9 cellular contexts compared by ENCODE assay signal in genomic region chr2:70992945-70993688, GRCh38. TPM values are rescaled to one million over a fixed set of nuclear protein-coding genes. Genes with fewer than 3 reads are reported as not detected.
DNase-seq lines count a peak whose midpoint lies in the region; ATAC-seq, FAIRE-seq and TF ChIP-seq lines count a peak whose summit lies in the region.
"Had no signal": no experiment of that assay in that cellular context is flagged by ENCODE, and none has a peak within 500 bp of the region (broad histone marks: within the 10 kb centered on the region; RNA-seq: fewer than 3 reads in every experiment).

No MANE protein-coding gene starts in this region.

- H3K36me3 ChIP-seq in kidney (ENCODE audit: control insufficient read depth in 1 of 2, insufficient read depth in 2 of 2, low read length in 2 of 2), result peaks cover 16 to 22% of the 10 kb centered on the region in 2 donors
- H3K36me3 ChIP-seq in upper lobe of left lung, result peaks cover 3 to 40% (median 32%) of the 10 kb centered on the region in 4 donors

- no peak for TF ChIP-seq POLR2A in upper lobe of left lung (IDR thresholded peaks at IDR 0.05)

- 83 to 88% methylated on average over 10 to 11 of the region's 11 CpGs for WGBS in upper lobe of left lung, 2 donors

- no peak for TF ChIP-seq EP300 in upper lobe of left lung (IDR thresholded peaks at IDR 0.05)

- CTCF ChIA-PET in activated CD8-positive, alpha-beta memory T cell treated with anti-CD3 and anti-CD28 coated beads, Interleukin-2, amount 10 ng/mL, durations not matched to agents 7 days and 5 days (lab: Charles Lee), result interaction anchor here (1.2 to 3.0 kb wide), 5 partner anchors 8 to 33 kb away, joined by 3 to 18 read pairs (median 8); partner anchors contain the start of gene ANKRD53

- H3K4me1 ChIP-seq in kidney (ENCODE audit: control insufficient read depth in 1 of 2, insufficient read depth in 1 of 2, low read depth in 1 of 2, low read length in 2 of 2) (peaks cover 14 to 16% of the 10 kb centered on the region in 2 donors), upper lobe of left lung (peaks cover 14 to 34% (median 19%) of the 10 kb centered on the region in 4 donors)

- ATAC-seq in activated CD8-positive, alpha-beta memory T cell treated with anti-CD3 and anti-CD28 coated beads, Interleukin-2, amount 10 ng/mL, durations not matched to agents 7 days and 5 days, result no peak
- ATAC-seq in upper lobe of left lung (ENCODE audit: low FRiP score in 2 of 2), result no peak

- peak overlapping the region; percentile 85 to 94 for H3K9ac ChIP-seq in kidney (ENCODE audit: low read length in 2 of 2)

- H3K27ac Mint-ChIP-seq in activated naive CD4-positive, alpha-beta T cell treated with anti-CD3 and anti-CD28 coated beads, Interleukin-2, amount 50 U/mL, for 24 hours, result peak overlapping the region; percentile 99
- H3K27ac Mint-ChIP-seq in activated CD8-positive, alpha-beta memory T cell treated with anti-CD3 and anti-CD28 coated beads, Interleukin-2, amount 10 ng/mL, durations not matched to agents 7 days and 5 days, result peak overlapping the region; percentile 84

- no peak for DNase-seq in activated naive CD4-positive, alpha-beta T cell treated with anti-CD3 and anti-CD28 coated beads, Interleukin-2, amount 50 U/mL, for 16 hours
- DNase-seq in activated CD8-positive, alpha-beta memory T cell treated with anti-CD3 and anti-CD28 coated beads, Interleukin-2, amount 10 ng/mL, durations not matched to agents 7 days and 5 days, result peak; percentile 42
- DNase-seq in kidney (no peak), upper lobe of left lung (peak in 1 of 2 donors; percentile 15), ecto neural progenitor cell (ENCODE audit: low spot score) (no peak), RKO (ENCODE audit: low spot score) (no peak), A172 (ENCODE audit: low spot score) (no peak)

- H3K9me3 ChIP-seq in kidney (ENCODE audit: control insufficient read depth in 1 of 2, low read length in 2 of 2) (no peaks in the 10 kb centered on the region), upper lobe of left lung (no peaks in the 10 kb centered on the region)

- H3K27ac ChIP-seq in kidney (ENCODE audit: low read depth in 2 of 2, low read length in 2 of 2), result no peak overlapping the region
- H3K27ac ChIP-seq in upper lobe of left lung, result peak overlapping the region in 2 of 4 donors; percentile 82 to 88

- H3K4me1 Mint-ChIP-seq in activated naive CD4-positive, alpha-beta T cell treated with anti-CD3 and anti-CD28 coated beads, Interleukin-2, amount 50 U/mL, for 24 hours, result peaks cover 32% of the 10 kb centered on the region
- H3K4me1 Mint-ChIP-seq in activated CD8-positive, alpha-beta memory T cell treated with anti-CD3 and anti-CD28 coated beads, Interleukin-2, amount 10 ng/mL, durations not matched to agents 7 days and 5 days, result peaks cover 25% of the 10 kb centered on the region

- peaks cover 7% of the 10 kb centered on the region for H3K36me3 Mint-ChIP-seq in activated naive CD4-positive, alpha-beta T cell treated with anti-CD3 and anti-CD28 coated beads, Interleukin-2, amount 50 U/mL, for 24 hours
- peaks cover 8% of the 10 kb centered on the region for H3K36me3 Mint-ChIP-seq in activated CD8-positive, alpha-beta memory T cell treated with anti-CD3 and anti-CD28 coated beads, Interleukin-2, amount 10 ng/mL, durations not matched to agents 7 days and 5 days

- TF ChIP-seq CTCF in kidney (IDR thresholded peaks at IDR 0.05; ENCODE audit: borderline replicate concordance, extremely low read depth, insufficient read depth) (no peak), upper lobe of left lung (IDR thresholded peaks at IDR 0.05) (no peak)

- H3K27me3 Mint-ChIP-seq in activated naive CD4-positive, alpha-beta T cell treated with anti-CD3 and anti-CD28 coated beads, Interleukin-2, amount 50 U/mL, for 24 hours, result no peaks in the 10 kb centered on the region
- no peaks in the 10 kb centered on the region for H3K27me3 Mint-ChIP-seq in activated CD8-positive, alpha-beta memory T cell treated with anti-CD3 and anti-CD28 coated beads, Interleukin-2, amount 10 ng/mL, durations not matched to agents 7 days and 5 days

- intact Hi-C loops in kidney (cut with DNase I), result no loop called here

- FAIRE-seq in kidney (lab: Jason Lieb, UNC), result no peak

- H3K9me3 Mint-ChIP-seq in activated naive CD4-positive, alpha-beta T cell treated with anti-CD3 and anti-CD28 coated beads, Interleukin-2, amount 50 U/mL, for 24 hours, result no peaks in the 10 kb centered on the region
- no peaks in the 10 kb centered on the region for H3K9me3 Mint-ChIP-seq in activated CD8-positive, alpha-beta memory T cell treated with anti-CD3 and anti-CD28 coated beads, Interleukin-2, amount 10 ng/mL, durations not matched to agents 7 days and 5 days (ENCODE audit: low read depth)

- peak overlapping the region; percentile 99 for H3K4me3 Mint-ChIP-seq in activated naive CD4-positive, alpha-beta T cell treated with anti-CD3 and anti-CD28 coated beads, Interleukin-2, amount 50 U/mL, for 24 hours
- H3K4me3 Mint-ChIP-seq in activated CD8-positive, alpha-beta memory T cell treated with anti-CD3 and anti-CD28 coated beads, Interleukin-2, amount 10 ng/mL, durations not matched to agents 7 days and 5 days, result peak overlapping the region; percentile 96

- H3K27me3 ChIP-seq in upper lobe of left lung, result no peaks in the 10 kb centered on the region

- H3K4me3 ChIP-seq in kidney (ENCODE audit: low read length in 2 of 2) (peak overlapping the region; percentile 81 to 96), upper lobe of left lung (peak overlapping the region in 3 of 4 donors; percentile 95 to 100 (median 99))

RNA-seq across cellular contexts. Expression of gene TEX261, which starts 1.6 kb away (rescaled TPM):
- total RNA-seq in activated CD8-positive, alpha-beta memory T cell treated with anti-CD3 and anti-CD28 coated beads, Interleukin-2, amount 10 ng/mL, durations not matched to agents 7 days and 5 days, result 10 to 100 TPM; 39.2 to 58.1 TPM
- 56.1 TPM for total RNA-seq in kidney
- 35.9 TPM for polyA plus RNA-seq in kidney (ENCODE audit: insufficient read depth, low read depth, low replicate concordance)
- total RNA-seq in upper lobe of left lung, result 10 to 100 TPM; 10.9 to 68.3 (median 33.8) TPM
- total RNA-seq in A172 (2014; rRNA removed; shearing (Covaris generic)), result 41.4 and 49.5 TPM in 2 replicates

RNA-seq across cellular contexts. Expression of gene ANKRD53, which starts 14.7 kb away (rescaled TPM):
- total RNA-seq in activated CD8-positive, alpha-beta memory T cell treated with anti-CD3 and anti-CD28 coated beads, Interleukin-2, amount 10 ng/mL, durations not matched to agents 7 days and 5 days, result not detected
- total RNA-seq in kidney, result 1.3 TPM
- polyA plus RNA-seq in kidney (ENCODE audit: insufficient read depth, low read depth, low replicate concordance), result 2.1 TPM
- total RNA-seq in upper lobe of left lung, result 10 to 100 TPM in 1 of 6 donors, 1 to 10 TPM in 2, under 1 TPM in 3; 0.26 to 10.5 (median 1.4) TPM
- not detected in 2 replicates for total RNA-seq in A172 (2014; rRNA removed; shearing (Covaris generic))

RNA-seq across cellular contexts. Expression of gene ATP6V1B1, which starts 57.4 kb away (rescaled TPM):
- total RNA-seq in activated CD8-positive, alpha-beta memory T cell treated with anti-CD3 and anti-CD28 coated beads, Interleukin-2, amount 10 ng/mL, durations not matched to agents 7 days and 5 days, result not detected
- total RNA-seq in kidney (37.9 TPM), upper lobe of left lung (10 to 100 TPM in 1 of 6 donors, 1 to 10 TPM in 4, not detected in 1; 1.6 to 23.0 (median 3.2) TPM)
- polyA plus RNA-seq in kidney (ENCODE audit: insufficient read depth, low read depth, low replicate concordance), result 400 TPM
- 0.93 TPM in 1 of 2 replicates, not detected in the other for total RNA-seq in A172 (2014; rRNA removed; shearing (Covaris generic))
- total RNA-seq: HT1080 had no signal
